In genomic region chr9:98256632-98257218, GRCh38 we compare ENCODE assay signal across 8 cellular contexts. TPM values are rescaled to one million over a fixed set of nuclear protein-coding genes. Genes with fewer than 3 reads are reported as not detected.
DNase-seq lines count a peak whose midpoint lies in the region; ATAC-seq and TF ChIP-seq lines count a peak whose summit lies in the region.

No MANE protein-coding gene starts in this region.

- peak overlapping the region; percentile 76 to 90 for H3K4me3 ChIP-seq in gastroesophageal sphincter
- peak overlapping the region; percentile 76 to 100 (median 78) for H3K4me3 ChIP-seq in gastrocnemius medialis

- no peak for TF ChIP-seq EP300 in gastroesophageal sphincter (IDR thresholded peaks at IDR 0.05)

- H3K27me3 ChIP-seq in gastroesophageal sphincter (no peaks in the 10 kb centered on the region), gastrocnemius medialis (peaks cover 0 to 4% (median 0%) of the 10 kb centered on the region in 3 donors)

- H3K9me3 ChIP-seq in gastroesophageal sphincter (no peaks in the 10 kb centered on the region), gastrocnemius medialis (no peaks in the 10 kb centered on the region)

- H3K36me3 Mint-ChIP-seq in activated T-cell treated with anti-CD3 and anti-CD28 coated beads, Interleukin-2, amount 50 U/mL, for 72 hours (ENCODE audit: insufficient read depth in 2 of 2), result peaks cover 0 to 3% of the 10 kb centered on the region in 2 donors

- H3K36me3 ChIP-seq in gastroesophageal sphincter (peaks cover 0 to 2% of the 10 kb centered on the region in 2 donors), gastrocnemius medialis (no peaks in the 10 kb centered on the region)

- 21 to 23% methylated on average over 9 to 13 of the region's 14 CpGs for WGBS in gastroesophageal sphincter (ENCODE audit: low coverage in 1 of 2), 2 donors

- H3K4me1 ChIP-seq in gastroesophageal sphincter (peaks cover 0 to 32% (median 21%) of the 10 kb centered on the region in 3 donors), gastrocnemius medialis (peaks cover 11 to 20% of the 10 kb centered on the region in 2 donors)

- no peaks in the 10 kb centered on the region for H3K27me3 Mint-ChIP-seq in activated T-cell treated with anti-CD3 and anti-CD28 coated beads, Interleukin-2, amount 50 U/mL, for 72 hours (ENCODE audit: low read depth)

- no peaks in the 10 kb centered on the region for H3K9me3 Mint-ChIP-seq in activated T-cell treated with anti-CD3 and anti-CD28 coated beads, Interleukin-2, amount 50 U/mL, for 72 hours

- peaks cover 28% of the 10 kb centered on the region for H3K4me1 Mint-ChIP-seq in activated T-cell treated with anti-CD3 and anti-CD28 coated beads, Interleukin-2, amount 50 U/mL, for 72 hours (ENCODE audit: low read depth)

- peak overlapping the region; percentile 85 for H3K27ac Mint-ChIP-seq in activated T-cell treated with anti-CD3 and anti-CD28 coated beads, Interleukin-2, amount 50 U/mL, for 72 hours

- ATAC-seq in activated T-cell treated with anti-CD3 and anti-CD28 coated beads, Interleukin-2, amount 50 U/mL, for 72 hours (replicated peaks in 1 of 2), result no peak
- ATAC-seq in gastroesophageal sphincter (no peak), gastrocnemius medialis (no peak), HG03460 (IDR thresholded peaks at IDR 0.05; ENCODE audit: unreplicated experiment) (no peak), HG02763 (IDR thresholded peaks at IDR 0.05; ENCODE audit: unreplicated experiment) (no peak), GM19397 (IDR thresholded peaks at IDR 0.05; ENCODE audit: unreplicated experiment) (no peak)

- no peak for TF ChIP-seq CTCF in gastroesophageal sphincter (IDR thresholded peaks at IDR 0.05)
- no peak for TF ChIP-seq CTCF in gastrocnemius medialis (IDR thresholded peaks at IDR 0.05 in 4 of 5, conservative IDR thresholded peaks at IDR 0.05 in 1 of 5)

- DNase-seq in G401 (ENCODE audit: low spot score) (peak; percentile 37), NCI-H345 (lab: John Stamatoyannopoulos, UW) (peak; percentile 37), gastrocnemius medialis (no peak)
- DNase-seq in activated T-cell treated with anti-CD3 and anti-CD28 coated beads, Interleukin-2, amount 50 U/mL, for 72 hours, result peak in 1 of 2 donors; percentile 6

- H3K27ac ChIP-seq in gastroesophageal sphincter, result peak overlapping the region; percentile 88 to 96 (median 92)
- peak overlapping the region; percentile 90 to 100 (median 93) for H3K27ac ChIP-seq in gastrocnemius medialis

- in situ Hi-C loops in G401 (cut with HindIII; ENCODE audit: low sequenced_read_pairs), result no loop called here
- in situ Hi-C loops in gastrocnemius medialis (cut with MboI; ENCODE audit: low sequenced_read_pairs in 4 of 4), result loop anchor here (10.0 to 25.0 kb wide), 4 partner anchors 194 to 552 kb away; partner anchors contain the start of genes TRMO (in 2 of the 4) and NANS (in 1 of the 4)

- intact Hi-C loops in gastrocnemius medialis (cut with DNase I; ENCODE audit: low total_unique reads), result loop anchor here (5.0 kb wide), 5 partner anchors 64 to 624 kb away; partner anchors contain the start of genes ANP32B, CORO2A, NANS and NCBP1

- no peak for TF ChIP-seq POLR2A in gastroesophageal sphincter (IDR thresholded peaks at IDR 0.05)
- TF ChIP-seq POLR2A in gastrocnemius medialis (IDR thresholded peaks at IDR 0.05), result no peak

- peak overlapping the region; percentile 87 to 99 for H3K4me3 Mint-ChIP-seq in activated T-cell treated with anti-CD3 and anti-CD28 coated beads, Interleukin-2, amount 50 U/mL, for 72 hours

RNA-seq across cellular contexts. Expression of gene TBC1D2, which starts 1.3 kb away (rescaled TPM):
- total RNA-seq in G401 (2014; rRNA removed; shearing (Covaris generic)), result 4.9 and 7.6 TPM in 2 replicates
- 1 to 10 TPM; 5.8 to 6.0 TPM for total RNA-seq in activated T-cell treated with anti-CD3 and anti-CD28 coated beads, Interleukin-2, amount 50 U/mL, for 72 hours
- total RNA-seq in gastroesophageal sphincter (1 to 10 TPM; 4.9 to 9.8 (median 7.8) TPM), gastrocnemius medialis (1 to 10 TPM in 2 of 4 donors, under 1 TPM in 2; 0.66 to 2.9 (median 1.6) TPM)

Comparison
In these comparisons a context has a peak if more than half of its experiments do, and no peak if none do; other contexts are left out.
1. DNase-seq: peak in G401 (single experiment) and NCI-H345 (single experiment); none in gastrocnemius medialis (0 of 2).